Comparison of ENCODE assay signal across 8 cellular contexts in genomic region chr22:50261615-50262459, GRCh38. TPM values are rescaled to one million over a fixed set of nuclear protein-coding genes. Genes with fewer than 3 reads are reported as not detected.
DNase-seq lines count a peak whose midpoint lies in the region; ATAC-seq lines count a peak whose summit lies in the region.

TSS of gene MAPK12 (minus strand) at chr22:50261683. CDS start at chr22:50261509, 174 bp downstream.

- H3K9me3 Mint-ChIP-seq in activated T-helper 2 cell treated with anti-CD3 and anti-CD28 coated beads, Interferon-gamma antibody, Interleukin-2, Interleukin-4, amounts not matched to agents 10 μg/mL and 5 μg/mL and 100 μg/mL, durations not matched to agents 14 hours and 24 hours and 36 hours = no peaks in the 10 kb centered on the region

- H3K27ac Mint-ChIP-seq in activated T-helper 2 cell treated with anti-CD3 and anti-CD28 coated beads, Interferon-gamma antibody, Interleukin-2, Interleukin-4, amounts not matched to agents 10 μg/mL and 5 μg/mL and 100 μg/mL, durations not matched to agents 14 hours and 24 hours and 36 hours = no peak within 1 kb of the TSS

- peak within 1 kb of the TSS; percentile 69 for H3K4me3 Mint-ChIP-seq in activated T-helper 2 cell treated with anti-CD3 and anti-CD28 coated beads, Interferon-gamma antibody, Interleukin-2, Interleukin-4, amounts not matched to agents 10 μg/mL and 5 μg/mL and 100 μg/mL, durations not matched to agents 14 hours and 24 hours and 36 hours (ENCODE audit: low read depth)

- peaks cover 9% of the 10 kb centered on the region for H3K27me3 Mint-ChIP-seq in activated T-helper 2 cell treated with anti-CD3 and anti-CD28 coated beads, Interferon-gamma antibody, Interleukin-2, Interleukin-4, amounts not matched to agents 10 μg/mL and 5 μg/mL and 100 μg/mL, durations not matched to agents 14 hours and 24 hours and 36 hours (ENCODE audit: low read depth)

- H3K4me1 Mint-ChIP-seq in activated T-helper 2 cell treated with anti-CD3 and anti-CD28 coated beads, Interferon-gamma antibody, Interleukin-2, Interleukin-4, amounts not matched to agents 10 μg/mL and 5 μg/mL and 100 μg/mL, durations not matched to agents 14 hours and 24 hours and 36 hours (ENCODE audit: low read depth) = peaks cover 5% of the 10 kb centered on the region

- intact Hi-C loops in activated T-helper 2 cell treated with anti-CD3 and anti-CD28 coated beads, Interferon-gamma antibody, Interleukin-2, Interleukin-4, amounts not matched to agents 10 μg/mL and 5 μg/mL and 100 μg/mL, durations not matched to agents 14 hours and 24 hours and 36 hours (cut with micrococcal nuclease) = no loop called here
- intact Hi-C loops in left ventricle myocardium superior (cut with micrococcal nuclease) = no loop called here

- H3K4me3 ChIP-seq in skeletal muscle cell (ENCODE audit: low read depth, low read length) = peak within 1 kb of the TSS; percentile 56

- ATAC-seq in left ventricle myocardium superior (peak; percentile 42), GM21528 (IDR thresholded peaks at IDR 0.05; ENCODE audit: low FRiP score, unreplicated experiment) (no peak)

- DNase-seq in NCI-H2227 (lab: John Stamatoyannopoulos, UW; ENCODE audit: unreplicated experiment) = peak; percentile 65
- no peak for DNase-seq in NCI-H2227 treated with DMSO at 0.1 percent for 48 hours (lab: John Stamatoyannopoulos, UW)
- DNase-seq in HT1080 (ENCODE audit: low read depth) = no peak
- no peak for DNase-seq in activated T-helper 2 cell treated with anti-CD3 and anti-CD28 coated beads, Interferon-gamma antibody, Interleukin-2, Interleukin-4, amounts not matched to agents 10 μg/mL and 5 μg/mL and 100 μg/mL, durations not matched to agents 14 hours and 24 hours and 36 hours (ENCODE audit: low spot score)
- DNase-seq in left ventricle myocardium superior = peak; percentile 60
- no peak for DNase-seq in skeletal muscle cell (ENCODE audit: low read depth)
- DNase-seq in stimulated activated CD4-positive, alpha-beta T cell treated with anti-CD3 and anti-CD28 coated beads, Interleukin-4, amount 100 ng/mL, for 1 hour = no peak

- no peaks in the 10 kb centered on the region for H3K36me3 Mint-ChIP-seq in activated T-helper 2 cell treated with anti-CD3 and anti-CD28 coated beads, Interferon-gamma antibody, Interleukin-2, Interleukin-4, amounts not matched to agents 10 μg/mL and 5 μg/mL and 100 μg/mL, durations not matched to agents 14 hours and 24 hours and 36 hours (ENCODE audit: low read depth)

RNA-seq across cellular contexts. Expression of gene MAPK12, which starts in this region (rescaled TPM):
- 50.1 and 50.6 TPM in 2 replicates for total RNA-seq in HT1080 (2014; rRNA removed; shearing (Covaris generic))
- 34.3 and 41.5 TPM in 2 replicates for polyA plus RNA-seq in HT1080 (2015; cell fraction: cytosol; rRNA removed)
- 159 and 182 TPM in 2 replicates for polyA plus RNA-seq in HT1080 (2015; cell fraction: nucleus; rRNA removed)
- 16.3 and 17.6 TPM in 2 replicates for total RNA-seq in activated T-helper 2 cell treated with anti-CD3 and anti-CD28 coated beads, Interferon-gamma antibody, Interleukin-2, Interleukin-4, amounts not matched to agents 10 μg/mL and 5 μg/mL and 100 μg/mL, durations not matched to agents 14 hours and 24 hours and 36 hours
- total RNA-seq in left ventricle myocardium superior = 15.8 TPM

Comparison
In these comparisons a context has a peak if more than half of its experiments do, and no peak if none do; other contexts are left out.
1. DNase-seq: peak in NCI-H2227 (single experiment) and left ventricle myocardium superior (single experiment); none in NCI-H2227 treated with DMSO at 0.1 percent for 48 hours (single experiment), HT1080 (single experiment), activated T-helper 2 cell treated with anti-CD3 and anti-CD28 coated beads, Interferon-gamma antibody, Interleukin-2, Interleukin-4, amounts not matched to agents 10 μg/mL and 5 μg/mL and 100 μg/mL, durations not matched to agents 14 hours and 24 hours and 36 hours (single experiment), skeletal muscle cell (single experiment) and stimulated activated CD4-positive, alpha-beta T cell treated with anti-CD3 and anti-CD28 coated beads, Interleukin-4, amount 100 ng/mL, for 1 hour (single experiment).